Comparison of ENCODE assay signal across 14 cellular contexts in the genomic region with DNA sequence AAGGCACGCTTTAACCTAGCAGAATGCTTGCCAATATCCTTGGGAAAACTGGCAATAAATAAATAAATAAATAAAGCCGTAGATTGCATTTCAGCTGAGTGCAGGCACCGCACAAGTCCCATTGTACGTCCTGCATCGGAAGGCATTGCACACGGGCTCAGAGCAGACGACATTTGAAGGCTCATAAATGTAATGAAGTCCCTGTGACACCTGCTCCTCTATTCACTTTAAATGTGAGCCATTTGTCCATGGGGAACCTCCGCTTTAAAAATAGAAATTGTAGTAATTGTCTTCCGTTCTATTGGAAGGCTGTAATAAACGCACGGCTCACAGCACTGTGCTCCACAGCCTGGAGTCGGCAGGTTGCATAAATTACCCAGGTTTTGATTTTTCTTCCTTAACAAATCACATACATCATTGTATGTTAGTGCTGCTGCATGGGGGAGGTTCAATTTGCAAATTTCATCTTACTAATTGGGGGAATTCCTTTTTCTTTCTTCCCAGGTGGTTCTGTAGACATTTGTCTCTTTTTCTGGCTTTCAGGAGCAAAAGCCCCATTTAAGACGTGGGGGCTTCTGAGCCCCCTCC. TPM values are rescaled to one million over a fixed set of nuclear protein-coding genes. Genes with fewer than 3 reads are reported as not detected.
"Had no signal": no experiment of that assay in that cellular context is flagged by ENCODE, and none has a peak within 500 bp of the region (broad histone marks: within the 10 kb centered on the region; RNA-seq: fewer than 3 reads in every experiment).

No MANE protein-coding gene starts in this region.

- H3K4me3 Mint-ChIP-seq: activated CD4-positive, alpha-beta memory T cell treated with anti-CD3 and anti-CD28 coated beads for 36 hours; activated CD4-positive, alpha-beta T cell treated with anti-CD3 and anti-CD28 coated beads for 36 hours; activated T-cell treated with anti-CD3 and anti-CD28 coated beads, Interleukin-2, amount 50 U/mL, for 24 hours; neural progenitor cell; stimulated activated naive CD8-positive, alpha-beta T cell treated with anti-CD3 and anti-CD28 coated beads, Interleukin-15, Interleukin-2, amounts not matched to agents 100 ng/mL and 50 ng/mL, for 24 hours had no signal

- H3K4me1 Mint-ChIP-seq: activated CD4-positive, alpha-beta T cell treated with anti-CD3 and anti-CD28 coated beads for 36 hours had no signal

- H3K27ac Mint-ChIP-seq: activated CD4-positive, alpha-beta memory T cell treated with anti-CD3 and anti-CD28 coated beads for 36 hours; activated CD4-positive, alpha-beta T cell treated with anti-CD3 and anti-CD28 coated beads for 36 hours; activated T-cell treated with anti-CD3 and anti-CD28 coated beads, Interleukin-2, amount 50 U/mL, for 24 hours; neural progenitor cell; stimulated activated naive CD8-positive, alpha-beta T cell treated with anti-CD3 and anti-CD28 coated beads, Interleukin-15, Interleukin-2, amounts not matched to agents 100 ng/mL and 50 ng/mL, for 24 hours had no signal

- ATAC-seq: activated CD4-positive, alpha-beta T cell treated with anti-CD3 and anti-CD28 coated beads for 36 hours; esophagus mucosa; left lobe of liver; sciatic nerve had no signal

- H3K9me3 Mint-ChIP-seq: activated CD4-positive, alpha-beta memory T cell treated with anti-CD3 and anti-CD28 coated beads for 36 hours; activated T-cell treated with anti-CD3 and anti-CD28 coated beads, Interleukin-2, amount 50 U/mL, for 24 hours; stimulated activated naive CD8-positive, alpha-beta T cell treated with anti-CD3 and anti-CD28 coated beads, Interleukin-15, Interleukin-2, amounts not matched to agents 100 ng/mL and 50 ng/mL, for 24 hours had no signal

- H3K36me3 Mint-ChIP-seq: activated CD4-positive, alpha-beta memory T cell treated with anti-CD3 and anti-CD28 coated beads for 36 hours; neural progenitor cell had no signal

- DNase-seq: activated CD4-positive, alpha-beta memory T cell treated with anti-CD3 and anti-CD28 coated beads for 36 hours; activated CD4-positive, alpha-beta T cell treated with anti-CD3 and anti-CD28 coated beads for 36 hours; activated naive CD4-positive, alpha-beta T cell treated with anti-CD3 and anti-CD28 coated beads, Interleukin-2, amount 50 U/mL, for 16 hours; activated T-cell treated with anti-CD3 and anti-CD28 coated beads, Interleukin-2, amount 50 U/mL, for 24 hours; islet precursor cell; mammary epithelial cell; ovary had no signal

RNA-seq across cellular contexts. Expression of gene MYT1, which starts 32.7 kb away (rescaled TPM):
- total RNA-seq: activated CD4-positive, alpha-beta memory T cell treated with anti-CD3 and anti-CD28 coated beads for 36 hours; astrocyte; esophagus mucosa; left lobe of liver; mammary epithelial cell; pulmonary artery endothelial cell; sciatic nerve had no signal
